13 cellular contexts compared by ENCODE assay signal in the genomic region with DNA sequence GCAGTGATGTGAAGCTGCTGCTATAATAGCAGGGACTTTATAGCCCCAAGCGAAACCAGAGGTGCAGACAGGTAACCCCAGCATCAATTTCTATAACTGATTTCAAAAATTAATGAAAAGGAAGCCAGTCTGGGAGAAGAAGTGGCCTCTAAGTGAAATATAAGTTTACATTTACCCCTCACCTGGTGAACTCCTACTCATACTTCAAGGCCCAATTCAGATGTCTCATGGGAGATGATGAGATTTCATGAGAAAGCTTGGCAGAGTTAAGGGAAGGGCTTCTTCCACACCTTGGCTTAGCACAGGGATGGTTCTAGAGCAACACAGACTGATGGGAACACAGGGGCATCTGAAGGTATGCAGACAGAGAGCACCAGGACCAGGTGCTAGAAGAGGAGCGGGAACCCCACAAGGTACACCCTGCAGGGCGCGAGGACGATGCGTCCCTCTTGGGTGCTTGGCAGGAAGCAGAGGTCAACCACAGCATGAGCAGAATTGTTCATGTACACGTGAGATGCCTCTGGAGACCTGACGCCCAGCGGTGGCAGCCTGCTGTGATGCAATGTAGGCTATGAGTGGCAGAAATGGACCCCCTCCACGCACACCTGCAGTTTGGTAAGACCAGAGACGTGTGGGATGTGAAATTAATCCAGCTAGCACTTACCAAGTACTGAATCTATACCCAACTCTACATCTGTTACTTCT.
A peak's percentile ranks its signal among the peaks of the same experiment; 100 is the strongest.
DNase-seq lines count a peak whose midpoint lies in the region; ATAC-seq lines count a peak whose summit lies in the region.
"Had no signal": no experiment of that assay in that cellular context is flagged by ENCODE, and none has a peak within 500 bp of the region (broad histone marks: within the 10 kb centered on the region; RNA-seq: fewer than 3 reads in every experiment).

No MANE protein-coding gene starts in this region.

- no peak for DNase-seq in natural killer cell treated with Interleukin-12 subunit alpha and Interleukin-12 subunit beta and Interleukin-15 and Interleukin-18, amount 100 ng/mL, for 72 hours (ENCODE audit: low spot score)
- no peak for DNase-seq in occipital lobe (lab: John Stamatoyannopoulos, UW)
- no peak for DNase-seq in NCI-H524 (lab: John Stamatoyannopoulos, UW)
- no peak for DNase-seq in putamen (ENCODE audit: low spot score)
- no peak for DNase-seq in GDM1 (lab: John Stamatoyannopoulos, UW)
- DNase-seq: CD4-positive, alpha-beta T cell; H7; NCI-H2171 treated with DMSO at 0.1 percent for 48 hours; nucleus accumbens; T-cell had no signal

- H3K27me3 Mint-ChIP-seq in natural killer cell treated with Interleukin-12 subunit alpha and Interleukin-12 subunit beta and Interleukin-15 and Interleukin-18, amount 100 ng/mL, for 72 hours: peaks cover 13 to 23% of the 10 kb centered on the region in 2 donors
- H3K27me3 Mint-ChIP-seq: CD4-positive, alpha-beta T cell had no signal

- no peak overlapping the region for H3K4me3 Mint-ChIP-seq in natural killer cell treated with Interleukin-12 subunit alpha and Interleukin-12 subunit beta and Interleukin-15 and Interleukin-18, amount 100 ng/mL, for 72 hours
- H3K4me3 Mint-ChIP-seq: CD4-positive, alpha-beta T cell; T-cell had no signal

- peaks cover 0 to 6% of the 10 kb centered on the region in 2 donors for H3K4me1 Mint-ChIP-seq in natural killer cell treated with Interleukin-12 subunit alpha and Interleukin-12 subunit beta and Interleukin-15 and Interleukin-18, amount 100 ng/mL, for 72 hours (ENCODE audit: low read depth in 2 of 2)
- H3K4me1 Mint-ChIP-seq: T-cell had no signal

- peak; percentile 49 for ATAC-seq in GM18868 (IDR thresholded peaks at IDR 0.05; ENCODE audit: unreplicated experiment)
- peak; percentile 72 for ATAC-seq in GM21529 (IDR thresholded peaks at IDR 0.05; ENCODE audit: unreplicated experiment)
- peak; percentile 64 for ATAC-seq in HG03469 (IDR thresholded peaks at IDR 0.05; ENCODE audit: unreplicated experiment)
- peak; percentile 25 to 29 for ATAC-seq in natural killer cell treated with Interleukin-12 subunit alpha and Interleukin-12 subunit beta and Interleukin-15 and Interleukin-18, amount 100 ng/mL, for 72 hours
- ATAC-seq: T-cell had no signal

- peaks cover 11% of the 10 kb centered on the region for H3K36me3 Mint-ChIP-seq in natural killer cell treated with Interleukin-12 subunit alpha and Interleukin-12 subunit beta and Interleukin-15 and Interleukin-18, amount 100 ng/mL, for 72 hours

- no peak overlapping the region for H3K27ac Mint-ChIP-seq in natural killer cell treated with Interleukin-12 subunit alpha and Interleukin-12 subunit beta and Interleukin-15 and Interleukin-18, amount 100 ng/mL, for 72 hours
- H3K27ac Mint-ChIP-seq: CD4-positive, alpha-beta T cell; T-cell had no signal

- H3K9me3 Mint-ChIP-seq in natural killer cell treated with Interleukin-12 subunit alpha and Interleukin-12 subunit beta and Interleukin-15 and Interleukin-18, amount 100 ng/mL, for 72 hours: peaks cover 8% of the 10 kb centered on the region
